17 cellular contexts compared by ENCODE assay signal in the genomic region with DNA sequence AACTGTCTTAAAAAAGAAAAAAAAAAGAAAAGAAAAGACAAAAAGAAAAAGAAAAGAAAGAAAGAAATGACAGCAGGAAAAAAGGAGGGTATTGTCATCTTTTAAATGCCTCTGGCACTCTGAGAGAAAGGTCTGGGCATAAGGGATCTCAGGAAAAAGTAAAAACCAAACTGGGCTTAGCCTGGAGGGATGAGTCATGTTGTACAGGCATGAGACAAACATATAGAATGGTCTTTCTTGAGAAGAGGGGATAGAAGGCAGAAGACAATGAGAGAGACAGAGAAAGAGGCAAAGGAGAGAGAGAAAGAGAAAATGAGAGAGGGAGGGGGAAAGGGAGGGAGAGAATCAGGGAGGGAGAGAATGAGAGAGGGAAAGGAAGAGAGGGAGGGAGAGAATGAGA. TPM values are rescaled to one million over a fixed set of nuclear protein-coding genes. Genes with fewer than 3 reads are reported as not detected.
DNase-seq lines count a peak whose midpoint lies in the region; ATAC-seq, FAIRE-seq and TF ChIP-seq lines count a peak whose summit lies in the region.
"Had no signal": no experiment of that assay in that cellular context is flagged by ENCODE, and none has a peak within 500 bp of the region (broad histone marks: within the 10 kb centered on the region; RNA-seq: fewer than 3 reads in every experiment).

No MANE protein-coding gene starts in this region.

- H3K9me3 Mint-ChIP-seq in stimulated activated effector memory CD8-positive, alpha-beta T cell treated with anti-CD3 and anti-CD28 coated beads, Interleukin-12 subunit alpha, Interleukin-12 subunit beta, amount 100 ng/mL, for 72 hours: no peaks in the 10 kb centered on the region
- no peaks in the 10 kb centered on the region for H3K9me3 Mint-ChIP-seq in activated T-helper 17 cell treated with anti-CD3 and anti-CD28 coated beads, Interleukin-2, amount 50 U/mL, for 72 hours

- no peak for FAIRE-seq in bronchial epithelial cell (lab: Jason Lieb, UNC)
- FAIRE-seq: GM18507 had no signal

- TF ChIP-seq POLR2A in gastroesophageal sphincter (IDR thresholded peaks at IDR 0.05): no peak

- H3K27ac ChIP-seq in gastroesophageal sphincter: no peak overlapping the region
- H3K27ac ChIP-seq: BLaER1, PC-9 had no signal

- H3K9me3 ChIP-seq in gastroesophageal sphincter: no peaks in the 10 kb centered on the region
- H3K9me3 ChIP-seq: BLaER1 had no signal

- DNase-seq in ELR (ENCODE audit: low read depth): peak; percentile 45
- DNase-seq in M059J (ENCODE audit: low read depth): peak; percentile 30
- peak; percentile 22 for DNase-seq in bronchial epithelial cell (ENCODE audit: low read depth)
- DNase-seq in stimulated activated effector memory CD8-positive, alpha-beta T cell treated with anti-CD3 and anti-CD28 coated beads, Interleukin-12 subunit alpha, Interleukin-12 subunit beta, amount 100 ng/mL, for 72 hours (ENCODE audit: low spot score in 2 of 2): no peak
- no peak for DNase-seq in GM13977 (ENCODE audit: low spot score)
- DNase-seq: DMS153, NCI-H1048, NCI-H2227 treated with DMSO at 0.1 percent for 48 hours, NCI-H526, PC-9 had no signal

- H3K4me3 Mint-ChIP-seq in stimulated activated effector memory CD8-positive, alpha-beta T cell treated with anti-CD3 and anti-CD28 coated beads, Interleukin-12 subunit alpha, Interleukin-12 subunit beta, amount 100 ng/mL, for 72 hours: no peak overlapping the region
- no peak overlapping the region for H3K4me3 Mint-ChIP-seq in activated T-helper 17 cell treated with anti-CD3 and anti-CD28 coated beads, Interleukin-2, amount 50 U/mL, for 72 hours
- H3K4me3 Mint-ChIP-seq: IgD-negative memory B cell had no signal

- H3K36me3 ChIP-seq in bronchial epithelial cell (ENCODE audit: control insufficient read depth, insufficient read depth, low read length): no peaks in the 10 kb centered on the region
- no peaks in the 10 kb centered on the region for H3K36me3 ChIP-seq in gastroesophageal sphincter
- H3K36me3 ChIP-seq: BLaER1 had no signal

- ATAC-seq in stimulated activated effector memory CD8-positive, alpha-beta T cell treated with anti-CD3 and anti-CD28 coated beads, Interleukin-12 subunit alpha, Interleukin-12 subunit beta, amount 100 ng/mL, for 72 hours: no peak
- ATAC-seq in gastroesophageal sphincter: no peak
- no peak for ATAC-seq in activated T-helper 17 cell treated with anti-CD3 and anti-CD28 coated beads, Interleukin-2, amount 50 U/mL, for 72 hours (replicated peaks)
- ATAC-seq: HCT116, Right ventricle myocardium inferior had no signal

- TF ChIP-seq EP300 in gastroesophageal sphincter (IDR thresholded peaks at IDR 0.05): no peak

- no peak overlapping the region for H3K4me3 ChIP-seq in bronchial epithelial cell (ENCODE audit: low read depth, low read length)
- H3K4me3 ChIP-seq in gastroesophageal sphincter: no peak overlapping the region
- H3K4me3 ChIP-seq: BLaER1, PC-9 had no signal

- no peaks in the 10 kb centered on the region for H3K36me3 Mint-ChIP-seq in stimulated activated effector memory CD8-positive, alpha-beta T cell treated with anti-CD3 and anti-CD28 coated beads, Interleukin-12 subunit alpha, Interleukin-12 subunit beta, amount 100 ng/mL, for 72 hours
- H3K36me3 Mint-ChIP-seq in activated T-helper 17 cell treated with anti-CD3 and anti-CD28 coated beads, Interleukin-2, amount 50 U/mL, for 72 hours (ENCODE audit: low read depth): no peaks in the 10 kb centered on the region
- H3K36me3 Mint-ChIP-seq: IgD-negative memory B cell had no signal

- TF ChIP-seq CTCF in bronchial epithelial cell (IDR thresholded peaks at IDR 0.05; ENCODE audit: insufficient read depth, low read length, severe bottlenecking) (no peak), gastroesophageal sphincter (IDR thresholded peaks at IDR 0.05) (no peak), GM13977 (IDR thresholded peaks at IDR 0.05; ENCODE audit: extremely low read depth, insufficient read depth, missing control alignments) (no peak)

- H3K27me3 ChIP-seq in bronchial epithelial cell (ENCODE audit: control insufficient read depth, insufficient read depth, low read length): peaks cover 3% of the 10 kb centered on the region
- peaks cover 12% of the 10 kb centered on the region for H3K27me3 ChIP-seq in gastroesophageal sphincter
- H3K27me3 ChIP-seq: BLaER1 had no signal

- H3K4me1 ChIP-seq in gastroesophageal sphincter: no peaks in the 10 kb centered on the region
- H3K4me1 ChIP-seq: BLaER1 had no signal

- H3K27ac Mint-ChIP-seq in stimulated activated effector memory CD8-positive, alpha-beta T cell treated with anti-CD3 and anti-CD28 coated beads, Interleukin-12 subunit alpha, Interleukin-12 subunit beta, amount 100 ng/mL, for 72 hours: peak overlapping the region; percentile 60
- no peak overlapping the region for H3K27ac Mint-ChIP-seq in activated T-helper 17 cell treated with anti-CD3 and anti-CD28 coated beads, Interleukin-2, amount 50 U/mL, for 72 hours
- H3K27ac Mint-ChIP-seq: IgD-negative memory B cell had no signal

- peaks cover 15% of the 10 kb centered on the region for H3K4me1 Mint-ChIP-seq in stimulated activated effector memory CD8-positive, alpha-beta T cell treated with anti-CD3 and anti-CD28 coated beads, Interleukin-12 subunit alpha, Interleukin-12 subunit beta, amount 100 ng/mL, for 72 hours
- no peaks in the 10 kb centered on the region for H3K4me1 Mint-ChIP-seq in activated T-helper 17 cell treated with anti-CD3 and anti-CD28 coated beads, Interleukin-2, amount 50 U/mL, for 72 hours

- H3K27me3 Mint-ChIP-seq in activated T-helper 17 cell treated with anti-CD3 and anti-CD28 coated beads, Interleukin-2, amount 50 U/mL, for 72 hours: peaks cover 28% of the 10 kb centered on the region

- in situ Hi-C loops in GM13977 (cut with MboI; ENCODE audit: low pct_unique_long_range_greater_than_20kb, low sequenced_read_pairs, unreplicated experiment): no loop called here

RNA-seq across cellular contexts. Expression of a gene that starts 32.3 kb away (rescaled TPM):
- total RNA-seq in M059J (2014; rRNA removed; shearing (Covaris generic)): 16.1 and 23.3 TPM in 2 replicates
- total RNA-seq in bronchial epithelial cell (15.8 and 16.3 TPM in 2 replicates), gastroesophageal sphincter (100 to 1,000 TPM; 168 to 389 (median 323) TPM)
- under 1 TPM; 0.48 to 0.56 TPM for total RNA-seq in activated T-helper 17 cell treated with anti-CD3 and anti-CD28 coated beads, Interleukin-2, amount 50 U/mL, for 72 hours

Comparison
In these comparisons a context has a peak if more than half of its experiments do, and no peak if none do; other contexts are left out.
1. DNase-seq: peak in ELR (single experiment), M059J (single experiment) and bronchial epithelial cell (single experiment); none in stimulated activated effector memory CD8-positive, alpha-beta T cell treated with anti-CD3 and anti-CD28 coated beads, Interleukin-12 subunit alpha, Interleukin-12 subunit beta, amount 100 ng/mL, for 72 hours (0 of 2) and GM13977 (single experiment).
2. RNA of a gene that starts 32.3 kb away (total RNA-seq): 168 to 389 TPM in gastroesophageal sphincter, 16.1 to 23.3 TPM in M059J and 15.8 to 16.3 TPM in bronchial epithelial cell; 0.48 to 0.56 TPM in activated T-helper 17 cell treated with anti-CD3 and anti-CD28 coated beads, Interleukin-2, amount 50 U/mL, for 72 hours; every median in the first group is over 10 times any median in the second.